Comparison of ENCODE assay signal across 20 cellular contexts in the genomic region with DNA sequence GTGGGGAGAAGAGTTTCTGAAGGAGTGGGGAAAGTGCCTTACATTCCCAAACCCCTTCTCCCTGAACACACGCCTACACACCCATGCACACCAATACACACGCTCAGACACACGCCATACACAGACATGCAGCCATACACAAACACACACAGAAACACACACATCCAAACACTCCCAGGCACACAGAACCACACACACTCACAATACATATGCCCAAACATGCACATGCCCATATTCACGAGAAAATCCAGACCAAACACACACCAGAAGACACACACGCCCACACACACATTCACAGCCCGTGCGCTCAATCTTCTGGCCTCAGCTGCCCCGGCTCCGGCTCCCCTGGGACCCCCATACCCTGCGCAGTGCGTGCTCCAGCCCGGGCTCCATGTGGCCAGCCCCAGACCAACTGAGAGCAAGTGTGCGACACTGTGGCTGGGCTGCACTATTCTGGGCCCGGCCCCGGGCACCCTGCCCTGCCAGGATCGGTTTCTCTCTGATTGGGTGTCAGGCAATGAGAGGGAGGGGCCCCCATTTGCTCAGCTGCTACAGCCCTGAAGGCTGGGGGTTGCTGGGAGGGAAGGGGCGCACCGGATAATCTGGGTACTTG. TPM values are rescaled to one million over a fixed set of nuclear protein-coding genes. Genes with fewer than 3 reads are reported as not detected.
DNase-seq lines count a peak whose midpoint lies in the region; ATAC-seq and TF ChIP-seq lines count a peak whose summit lies in the region.
"Had no signal": no experiment of that assay in that cellular context is flagged by ENCODE, and none has a peak within 500 bp of the region (broad histone marks: within the 10 kb centered on the region; RNA-seq: fewer than 3 reads in every experiment).

A gene (minus strand): TSS at position 426 of the 613 bp plus-strand sequence.

- TF ChIP-seq POLR2A in thyroid gland (IDR thresholded peaks at IDR 0.05): no peak

- no peaks in the 10 kb centered on the region for H3F3A ChIP-seq in MM.1S (ENCODE audit: insufficient read depth, low read length)

- peak within 1 kb of the TSS; percentile 57 for H3K27ac Mint-ChIP-seq in endothelial cell (ENCODE audit: unreplicated experiment)
- H3K27ac Mint-ChIP-seq: stimulated activated naive CD8-positive, alpha-beta T cell treated with anti-CD3 and anti-CD28 coated beads, Interleukin-15, Interleukin-2, amounts not matched to agents 100 ng/mL and 50 ng/mL, for 24 hours had no signal

- H3K4me3 Mint-ChIP-seq in endothelial cell (ENCODE audit: unreplicated experiment): no peak within 1 kb of the TSS
- H3K4me3 Mint-ChIP-seq: stimulated activated naive CD8-positive, alpha-beta T cell treated with anti-CD3 and anti-CD28 coated beads, Interleukin-15, Interleukin-2, amounts not matched to agents 100 ng/mL and 50 ng/mL, for 24 hours had no signal

- DNase-seq in endothelial cell (ENCODE audit: low spot score) (no peak), myocyte (ENCODE audit: low read depth) (peak; percentile 95), thyroid gland (no peak), HT-29 (ENCODE audit: low spot score) (no peak), MM.1S (no peak)
- DNase-seq: activated CD4-positive, alpha-beta T cell treated with anti-CD3 and anti-CD28 coated beads for 48 hours; activated effector memory CD4-positive, alpha-beta T cell treated with anti-CD3 and anti-CD28 coated beads, Interleukin-2, amount 50 U/mL, for 16 hours; amniotic stem cell; left lung; NCI-H1092; NCI-H748 treated with DMSO at 0.1 percent for 48 hours had no signal

- H3K4me2 ChIP-seq in KMS-11: peak within 1 kb of the TSS; percentile 13; the same call in 1 of the 2 replicates
- no peak within 1 kb of the TSS for H3K4me2 ChIP-seq in MM.1S (ENCODE audit: low read depth, low read length)
- H3K4me2 ChIP-seq: BLaER1 had no signal

- TF ChIP-seq CTCF in KMS-11 (conservative IDR thresholded peaks at IDR 0.05; ENCODE audit: low read depth, low read length): no peak
- no peak for TF ChIP-seq CTCF in endothelial cell (IDR thresholded peaks at IDR 0.05; ENCODE audit: unreplicated experiment)
- no peak for TF ChIP-seq CTCF in thyroid gland (IDR thresholded peaks at IDR 0.05)
- no peak for TF ChIP-seq CTCF in MM.1S (IDR thresholded peaks at IDR 0.05; ENCODE audit: low read length)

- no peak within 1 kb of the TSS for H2AFZ ChIP-seq in KMS-11 (ENCODE audit: low read depth)
- no peak within 1 kb of the TSS for H2AFZ ChIP-seq in MM.1S (ENCODE audit: low read length)

- H3K79me2 ChIP-seq in KMS-11 (ENCODE audit: insufficient read depth, low read depth): no peaks in the 10 kb centered on the region
- H3K79me2 ChIP-seq in MM.1S (ENCODE audit: low read length): no peaks in the 10 kb centered on the region

- 80 to 86% methylated on average over 8 to 9 of the region's 18 CpGs for WGBS in thyroid gland, 2 donors

- no peaks in the 10 kb centered on the region for H3K9me2 ChIP-seq in MM.1S (replicated peaks; ENCODE audit: insufficient read depth, low read length)

- H3K9me3 ChIP-seq in thyroid gland: no peaks in the 10 kb centered on the region
- H3K9me3 ChIP-seq in MM.1S (replicated peaks; ENCODE audit: insufficient read depth, low read length): no peaks in the 10 kb centered on the region
- H3K9me3 ChIP-seq: BLaER1, left lung, Peyer's patch had no signal

- H3K36me3 Mint-ChIP-seq in endothelial cell (ENCODE audit: low read depth, unreplicated experiment): peaks cover 3% of the 10 kb centered on the region

- intact Hi-C loops in thyroid gland (cut with DNase I): no loop called here

- peaks cover 6% of the 10 kb centered on the region for H3K27me3 Mint-ChIP-seq in endothelial cell (ENCODE audit: unreplicated experiment)

- no peaks in the 10 kb centered on the region for H3K27me3 ChIP-seq in KMS-11 (ENCODE audit: insufficient read depth, low read depth)
- H3K27me3 ChIP-seq in thyroid gland: no peaks in the 10 kb centered on the region
- no peaks in the 10 kb centered on the region for H3K27me3 ChIP-seq in MM.1S (replicated peaks; ENCODE audit: insufficient read depth, low read length)
- H3K27me3 ChIP-seq: BLaER1, Peyer's patch had no signal

- H3K4me1 Mint-ChIP-seq in endothelial cell (ENCODE audit: unreplicated experiment): peaks cover 16% of the 10 kb centered on the region

- H4K20me1 ChIP-seq in KMS-11 (ENCODE audit: insufficient read depth): no peaks in the 10 kb centered on the region
- H4K20me1 ChIP-seq in MM.1S (ENCODE audit: insufficient read depth, low read length): no peaks in the 10 kb centered on the region
- H4K20me1 ChIP-seq: BLaER1 had no signal

- H3K36me3 ChIP-seq in KMS-11 (ENCODE audit: insufficient read depth) (no peaks in the 10 kb centered on the region), thyroid gland (no peaks in the 10 kb centered on the region), MM.1S (replicated peaks; ENCODE audit: insufficient read depth, low read length) (no peaks in the 10 kb centered on the region)
- H3K36me3 ChIP-seq: BLaER1, left lung, Peyer's patch had no signal

- H3K27ac ChIP-seq in KMS-11 (no peak within 1 kb of the TSS), thyroid gland (peak within 1 kb of the TSS in 2 of 3 donors; percentile 3 to 12), MM.1S (ENCODE audit: low read length) (no peak within 1 kb of the TSS)
- H3K27ac ChIP-seq: BLaER1, left lung, Peyer's patch had no signal

- no peak for ATAC-seq in GM18498 (IDR thresholded peaks at IDR 0.05; ENCODE audit: unreplicated experiment)
- ATAC-seq: GM12878 had no signal

- no peak within 1 kb of the TSS for H3K9ac ChIP-seq in KMS-11
- no peak within 1 kb of the TSS for H3K9ac ChIP-seq in MM.1S (ENCODE audit: low read length)
- H3K9ac ChIP-seq: BLaER1 had no signal

- H3K4me1 ChIP-seq in KMS-11 (ENCODE audit: low read depth, poor library complexity, severe bottlenecking): peaks cover 48% of the 10 kb centered on the region
- H3K4me1 ChIP-seq in thyroid gland: peaks cover 0 to 4% of the 10 kb centered on the region in 2 donors
- no peaks in the 10 kb centered on the region for H3K4me1 ChIP-seq in MM.1S (ENCODE audit: low read length)
- H3K4me1 ChIP-seq: BLaER1, left lung, Peyer's patch had no signal

- no peak within 1 kb of the TSS for H3K4me3 ChIP-seq in KMS-11 (IDR thresholded peaks at IDR 0.05; ENCODE audit: insufficient read depth, low read depth, low read length)
- no peak within 1 kb of the TSS for H3K4me3 ChIP-seq in thyroid gland (replicated peaks in 1 of 3)
- no peak within 1 kb of the TSS for H3K4me3 ChIP-seq in MM.1S (ENCODE audit: low read length)
- H3K4me3 ChIP-seq: BLaER1, GM12878, left lung, Peyer's patch had no signal

- no peaks in the 10 kb centered on the region for H3K9me3 Mint-ChIP-seq in endothelial cell (ENCODE audit: unreplicated experiment)
- H3K9me3 Mint-ChIP-seq: stimulated activated naive CD8-positive, alpha-beta T cell treated with anti-CD3 and anti-CD28 coated beads, Interleukin-15, Interleukin-2, amounts not matched to agents 100 ng/mL and 50 ng/mL, for 24 hours had no signal

RNA-seq across cellular contexts. Expression of the gene that starts here (rescaled TPM):
- total RNA-seq in endothelial cell (ENCODE audit: unreplicated experiment) (not detected), myocyte (49.9 and 65.9 TPM in 2 replicates), thyroid gland (not detected)
- 10.0 TPM for polyA plus RNA-seq in myocyte (2012)
- total RNA-seq in HT-29 (2014; rRNA removed; shearing (Covaris generic)): not detected in 2 replicates
- total RNA-seq: chondrocyte, frontal cortex, G401, left lung, Peyer's patch had no signal

Comparison
In these comparisons a context has a peak if more than half of its experiments do, and no peak if none do; other contexts are left out.
1. RNA of the gene that starts here (total RNA-seq): 49.9 to 65.9 TPM in myocyte; not detected in endothelial cell (single experiment), not detected in thyroid gland and not detected in HT-29; every median in the first group is over 10 times any median in the second.
2. H3K27ac ChIP-seq: peak in thyroid gland (2 of 3); none in KMS-11 (single experiment) and MM.1S (single experiment).